Comparison of ENCODE assay signal across 19 cellular contexts in genomic region chr5:80864109-80864508, GRCh38.
DNase-seq lines count a peak whose midpoint lies in the region; ATAC-seq and TF ChIP-seq lines count a peak whose summit lies in the region.
"Had no signal": no experiment of that assay in that cellular context is flagged by ENCODE, and none has a peak within 500 bp of the region (broad histone marks: within the 10 kb centered on the region; RNA-seq: fewer than 3 reads in every experiment).

No MANE protein-coding gene starts in this region.

- TF ChIP-seq CTCF in HEK293 (tag by site-specific recombination; IDR thresholded peaks at IDR 0.05) (no peak), endodermal cell (conservative IDR thresholded peaks at IDR 0.05) (no peak), esophagus squamous epithelium (IDR thresholded peaks at IDR 0.05) (no peak)

- H3K27me3 ChIP-seq in endodermal cell (ENCODE audit: control insufficient read depth, insufficient read depth, low read length, poor library complexity, severe bottlenecking) (no peaks in the 10 kb centered on the region), esophagus squamous epithelium (no peaks in the 10 kb centered on the region)

- 100% methylated on average over 1 of the region's 1 CpG; no CpG with 5 or more reads in 1 of the 2 experiments for WGBS in endodermal cell (ENCODE audit: insufficient coverage in 1 of 2, insufficient read length in 1 of 2), 2 experiments
- WGBS in esophagus squamous epithelium, 2 donors: 76 to 100% methylated on average over 1 of the region's 1 CpG

- no peaks in the 10 kb centered on the region for H3K27me3 Mint-ChIP-seq in activated naive CD8-positive, alpha-beta T cell treated with anti-CD3 and anti-CD28 coated beads, Interleukin-2, amount 50 U/mL, for 24 hours
- no peaks in the 10 kb centered on the region for H3K27me3 Mint-ChIP-seq in activated naive CD8-positive, alpha-beta T cell treated with anti-CD3 and anti-CD28 coated beads for 36 hours
- H3K27me3 Mint-ChIP-seq in endodermal cell (ENCODE audit: insufficient read depth): no peaks in the 10 kb centered on the region
- peaks cover 0 to 3% (median 1%) of the 10 kb centered on the region in 3 donors for H3K27me3 Mint-ChIP-seq in immature natural killer cell (ENCODE audit: low read depth in 3 of 3)

- intact Hi-C loops in esophagus squamous epithelium (cut with DNase I): no loop called here

- H3K4me3 ChIP-seq in HEK293 (ENCODE audit: low read depth, low read length) (no peak overlapping the region), endodermal cell (ENCODE audit: low read length) (no peak overlapping the region), esophagus squamous epithelium (no peak overlapping the region)

- TF ChIP-seq POLR2A in esophagus squamous epithelium (IDR thresholded peaks at IDR 0.05): no peak

- peaks cover 52% of the 10 kb centered on the region for H3K36me3 Mint-ChIP-seq in activated naive CD8-positive, alpha-beta T cell treated with anti-CD3 and anti-CD28 coated beads, Interleukin-2, amount 50 U/mL, for 24 hours (ENCODE audit: low read depth)
- H3K36me3 Mint-ChIP-seq in activated naive CD8-positive, alpha-beta T cell treated with anti-CD3 and anti-CD28 coated beads for 36 hours: peaks cover 36% of the 10 kb centered on the region
- H3K36me3 Mint-ChIP-seq in endodermal cell (ENCODE audit: low read depth) (peaks cover 13% of the 10 kb centered on the region), immature natural killer cell (peaks cover 33 to 40% (median 38%) of the 10 kb centered on the region in 3 donors)

- H3K27ac Mint-ChIP-seq in activated naive CD8-positive, alpha-beta T cell treated with anti-CD3 and anti-CD28 coated beads, Interleukin-2, amount 50 U/mL, for 24 hours: peak overlapping the region; percentile 63
- no peak overlapping the region for H3K27ac Mint-ChIP-seq in activated naive CD8-positive, alpha-beta T cell treated with anti-CD3 and anti-CD28 coated beads for 36 hours
- H3K27ac Mint-ChIP-seq in endodermal cell (no peak overlapping the region), immature natural killer cell (no peak overlapping the region)

- H3K4me1 Mint-ChIP-seq in activated naive CD8-positive, alpha-beta T cell treated with anti-CD3 and anti-CD28 coated beads, Interleukin-2, amount 50 U/mL, for 24 hours: peaks cover 54% of the 10 kb centered on the region
- H3K4me1 Mint-ChIP-seq in activated naive CD8-positive, alpha-beta T cell treated with anti-CD3 and anti-CD28 coated beads for 36 hours: peaks cover 28% of the 10 kb centered on the region
- H3K4me1 Mint-ChIP-seq in endodermal cell (peaks cover 20% of the 10 kb centered on the region), immature natural killer cell (peaks cover 0 to 16% of the 10 kb centered on the region in 2 donors)

- H3K9ac ChIP-seq in endodermal cell (ENCODE audit: extremely low read depth, low read length, poor library complexity, severe bottlenecking): no peak overlapping the region

- H3K36me3 ChIP-seq in HEK293 (ENCODE audit: control insufficient read depth in 2 of 2, insufficient read depth in 1 of 2, low read length in 2 of 2) (peaks cover 0 to 5% of the 10 kb centered on the region in 2 experiments; a peak in 2 of 3 replicates), endodermal cell (ENCODE audit: control insufficient read depth, insufficient read depth, low read length) (peaks cover 5% of the 10 kb centered on the region), esophagus squamous epithelium (peaks cover 0 to 38% (median 0%) of the 10 kb centered on the region in 3 donors)

- H3K4me1 ChIP-seq in HEK293 (ENCODE audit: control insufficient read depth, insufficient read depth, low read length) (no peaks in the 10 kb centered on the region), endodermal cell (ENCODE audit: control insufficient read depth, insufficient read depth, low read length) (no peaks in the 10 kb centered on the region), esophagus squamous epithelium (no peaks in the 10 kb centered on the region)

- ATAC-seq in activated naive CD8-positive, alpha-beta T cell treated with anti-CD3 and anti-CD28 coated beads, Interleukin-2, amount 50 U/mL, for 24 hours: no peak

- DNase-seq in activated naive CD8-positive, alpha-beta T cell treated with anti-CD3 and anti-CD28 coated beads, Interleukin-2, amount 50 U/mL, for 24 hours: no peak
- no peak for DNase-seq in activated naive CD8-positive, alpha-beta T cell treated with anti-CD3 and anti-CD28 coated beads for 36 hours
- DNase-seq in endodermal cell (no peak), immature natural killer cell (no peak), activated gamma-delta T cell treated with Interleukin-2 at 50 U/mL for 16 hours (no peak), esophagus squamous epithelium (lab: John Stamatoyannopoulos, UW) (no peak)
- DNase-seq: ACHN; AML-193; COR-L47; EL; H9; NCI-H1105 treated with DMSO at 0.1 percent for 48 hours; NCI-H1694 treated with DMSO at 0.1 percent for 48 hours; NCI-H2171; NCI-H446 treated with DMSO at 0.1 percent for 48 hours; NK-92 treated with Interleukin-12 subunit alpha and Interleukin-12 subunit beta, amount 100 ng/mL, for 24 hours; SHP77 had no signal

- H3K9me3 Mint-ChIP-seq in activated naive CD8-positive, alpha-beta T cell treated with anti-CD3 and anti-CD28 coated beads, Interleukin-2, amount 50 U/mL, for 24 hours: peaks cover 4% of the 10 kb centered on the region
- H3K9me3 Mint-ChIP-seq in activated naive CD8-positive, alpha-beta T cell treated with anti-CD3 and anti-CD28 coated beads for 36 hours: no peaks in the 10 kb centered on the region
- H3K9me3 Mint-ChIP-seq in endodermal cell (peaks cover 1% of the 10 kb centered on the region), immature natural killer cell (peaks cover 0 to 2% (median 0%) of the 10 kb centered on the region in 6 donors)
- H3K9me3 Mint-ChIP-seq: H9 had no signal

- POLR2A ChIA-PET in HEK293 (lab: Yijun Ruan, JAX): no interaction called here

- H3K27ac ChIP-seq in HEK293 (ENCODE audit: extremely low read depth, low read depth, low read length): no peak overlapping the region
- H3K27ac ChIP-seq in endodermal cell (ENCODE audit: low read depth, low read length): no peak overlapping the region
- H3K27ac ChIP-seq in esophagus squamous epithelium: no peak overlapping the region
- H3K27ac ChIP-seq: HL-60 had no signal

- H3K9me3 ChIP-seq in HEK293 (ENCODE audit: control insufficient read depth, insufficient read depth, low read depth, low read length) (no peaks in the 10 kb centered on the region), endodermal cell (ENCODE audit: control insufficient read depth, low read length) (peaks cover 8% of the 10 kb centered on the region), esophagus squamous epithelium (no peaks in the 10 kb centered on the region)

- H3K4me3 Mint-ChIP-seq in activated naive CD8-positive, alpha-beta T cell treated with anti-CD3 and anti-CD28 coated beads, Interleukin-2, amount 50 U/mL, for 24 hours: peak overlapping the region; percentile 53
- H3K4me3 Mint-ChIP-seq in activated naive CD8-positive, alpha-beta T cell treated with anti-CD3 and anti-CD28 coated beads for 36 hours: no peak overlapping the region
- H3K4me3 Mint-ChIP-seq in endodermal cell (peak overlapping the region; percentile 3), immature natural killer cell (no peak overlapping the region)
- H3K4me3 Mint-ChIP-seq: H9 had no signal

- CTCF ChIA-PET in HEK293 (lab: Yijun Ruan, JAX): interaction anchor here (0.6 kb wide), 1 partner anchor 234 kb away, joined by 3 read pairs; no protein-coding TSS in a partner anchor

TF ChIP-seq in HEK293, 187 proteins besides CTCF, POLR2A, EP300 and RAD21:
- TF ChIP-seq ZNF837 (tag by site-specific recombination; IDR thresholded peaks at IDR 0.05) (no peak), ZFHX2 (tag by site-specific recombination; conservative IDR thresholded peaks at IDR 0.05) (peak; percentile 39)

Comparison
In these comparisons a context has a peak if more than half of its experiments do, and no peak if none do; other contexts are left out.
1. H3K4me3 Mint-ChIP-seq: peak in activated naive CD8-positive, alpha-beta T cell treated with anti-CD3 and anti-CD28 coated beads, Interleukin-2, amount 50 U/mL, for 24 hours (single experiment) and endodermal cell (single experiment); none in activated naive CD8-positive, alpha-beta T cell treated with anti-CD3 and anti-CD28 coated beads for 36 hours (single experiment) and immature natural killer cell (0 of 5).